ENCODE assay signal across 16 cellular contexts in genomic region chr12:57552692-57553321, GRCh38. TPM values are rescaled to one million over a fixed set of nuclear protein-coding genes. Genes with fewer than 3 reads are reported as not detected.
DNase-seq lines count a peak whose midpoint lies in the region; ATAC-seq and TF ChIP-seq lines count a peak whose summit lies in the region.
"Had no signal": no experiment of that assay in that cellular context is flagged by ENCODE, and none has a peak within 500 bp of the region (broad histone marks: within the 10 kb centered on the region; RNA-seq: fewer than 3 reads in every experiment).

No MANE protein-coding gene starts in this region.

- no peaks in the 10 kb centered on the region for H3K9me2 ChIP-seq in PC-9 (ENCODE audit: insufficient read depth)

- no peaks in the 10 kb centered on the region for H4K20me1 ChIP-seq in PC-9 (ENCODE audit: insufficient read depth)

- H3K27ac ChIP-seq in left lung (no peak overlapping the region), PC-9 (no peak overlapping the region)
- no peak overlapping the region for H3K27ac ChIP-seq in naive thymus-derived CD4-positive, alpha-beta T cell (ENCODE audit: low read depth, low read length)
- H3K27ac ChIP-seq: psoas muscle had no signal

- no peaks in the 10 kb centered on the region for H3K79me2 ChIP-seq in PC-9 (ENCODE audit: low read depth)

- peak overlapping the region; percentile 64 to 96 (median 91) for H3K27ac Mint-ChIP-seq in brain
- H3K27ac Mint-ChIP-seq in naive thymus-derived CD4-positive, alpha-beta T cell = no peak overlapping the region
- H3K27ac Mint-ChIP-seq: activated T-helper 1 cell treated with anti-CD3 and anti-CD28 coated beads, Interleukin-12 subunit alpha, Interleukin-12 subunit beta, Interleukin-2, Interleukin-4 antibody, amounts not matched to agents 30 ng/mL and 10 ng/mL and 1 ng/mL, durations not matched to agents 14 hours and 24 hours and 36 hours had no signal

- POLR2A ChIA-PET in PC-9 (lab: Charles Lee; ENCODE audit: unreplicated experiment) = no interaction called here
- POLR2A ChIA-PET in naive thymus-derived CD4-positive, alpha-beta T cell (lab: Charles Lee) = interaction anchor here (0.5 to 0.8 kb wide), 2 partner anchors 18 to 225 kb away, joined by 3 to 5 read pairs; no protein-coding TSS in a partner anchor

- no peaks in the 10 kb centered on the region for H3K36me3 ChIP-seq in left lung
- no peaks in the 10 kb centered on the region for H3K36me3 ChIP-seq in PC-9 (ENCODE audit: low read depth)
- no peaks in the 10 kb centered on the region for H3K36me3 ChIP-seq in naive thymus-derived CD4-positive, alpha-beta T cell (ENCODE audit: control insufficient read depth in 2 of 3, insufficient read depth in 3 of 3, low read length in 3 of 3)

- H3K9me3 Mint-ChIP-seq in brain = no peaks in the 10 kb centered on the region
- no peaks in the 10 kb centered on the region for H3K9me3 Mint-ChIP-seq in naive thymus-derived CD4-positive, alpha-beta T cell
- H3K9me3 Mint-ChIP-seq: activated T-helper 1 cell treated with anti-CD3 and anti-CD28 coated beads, Interleukin-12 subunit alpha, Interleukin-12 subunit beta, Interleukin-2, Interleukin-4 antibody, amounts not matched to agents 30 ng/mL and 10 ng/mL and 1 ng/mL, durations not matched to agents 14 hours and 24 hours and 36 hours had no signal

- no peak overlapping the region for H3K4me3 ChIP-seq in AG10803 (ENCODE audit: low read length)
- H3K4me3 ChIP-seq in left lung = no peak overlapping the region
- no peak overlapping the region for H3K4me3 ChIP-seq in PC-9
- H3K4me3 ChIP-seq in naive thymus-derived CD4-positive, alpha-beta T cell (ENCODE audit: low read length) = no peak overlapping the region
- H3K4me3 ChIP-seq: psoas muscle had no signal

- H3K27me3 Mint-ChIP-seq in brain = peaks cover 22% of the 10 kb centered on the region
- peaks cover 0 to 28% (median 6%) of the 10 kb centered on the region in 5 donors for H3K27me3 Mint-ChIP-seq in naive thymus-derived CD4-positive, alpha-beta T cell

- H3K4me1 Mint-ChIP-seq in brain = peaks cover 73% of the 10 kb centered on the region
- peaks cover 0 to 25% (median 19%) of the 10 kb centered on the region in 7 donors for H3K4me1 Mint-ChIP-seq in naive thymus-derived CD4-positive, alpha-beta T cell

- H3K27me3 ChIP-seq in left lung (peaks cover 9 to 51% of the 10 kb centered on the region in 2 donors), PC-9 (ENCODE audit: insufficient read depth, low read depth) (no peaks in the 10 kb centered on the region)
- H3K27me3 ChIP-seq in naive thymus-derived CD4-positive, alpha-beta T cell (ENCODE audit: control insufficient read depth in 2 of 2, insufficient read depth in 2 of 2, low read length in 2 of 2) = no peaks in the 10 kb centered on the region

- no peak overlapping the region for H2AFZ ChIP-seq in PC-9

- H3K36me3 Mint-ChIP-seq in brain = peaks cover 14% of the 10 kb centered on the region
- H3K36me3 Mint-ChIP-seq in naive thymus-derived CD4-positive, alpha-beta T cell = no peaks in the 10 kb centered on the region

- DNase-seq in AG10803 (ENCODE audit: low read depth) (peak; percentile 46), HCEC 1CT (peak; percentile 12), left lung (no peak), PC-9 (no peak)
- no peak for DNase-seq in naive thymus-derived CD4-positive, alpha-beta T cell
- no peak for DNase-seq in activated CD4-positive, alpha-beta T cell treated with anti-CD3 and anti-CD28 coated beads, Interleukin-2, amount 50 U/mL, for 4 hours
- DNase-seq: activated CD4-positive, alpha-beta T cell treated with anti-CD3 and anti-CD28 coated beads for 48 hours; mammary epithelial cell; NCI-H226; psoas muscle; stimulated activated CD4-positive, alpha-beta T cell treated with anti-CD3 and anti-CD28 coated beads, Interleukin-2, amount 100 ng/mL, for 48 hours; stimulated activated naive CD4-positive, alpha-beta T cell treated with Interleukin-2 at 50 U/mL for 16 hours had no signal

- no peak overlapping the region for H3K4me2 ChIP-seq in PC-9

- peaks cover 4 to 8% of the 10 kb centered on the region in 2 donors for H3K4me1 ChIP-seq in left lung
- no peaks in the 10 kb centered on the region for H3K4me1 ChIP-seq in PC-9 (replicated peaks; ENCODE audit: insufficient read depth)
- peaks cover 0 to 3% of the 10 kb centered on the region in 2 donors for H3K4me1 ChIP-seq in naive thymus-derived CD4-positive, alpha-beta T cell (ENCODE audit: control insufficient read depth in 2 of 2, insufficient read depth in 2 of 2, low read length in 2 of 2)

- CTCF ChIA-PET in PC-9 (lab: Charles Lee) = no interaction called here
- CTCF ChIA-PET in naive thymus-derived CD4-positive, alpha-beta T cell (lab: Charles Lee) = no interaction called here

- H3K9me3 ChIP-seq in left lung = no peaks in the 10 kb centered on the region
- no peaks in the 10 kb centered on the region for H3K9me3 ChIP-seq in PC-9 (ENCODE audit: insufficient read depth, low read depth)
- no peaks in the 10 kb centered on the region for H3K9me3 ChIP-seq in naive thymus-derived CD4-positive, alpha-beta T cell (ENCODE audit: control insufficient read depth in 2 of 3, low read length in 3 of 3)
- H3K9me3 ChIP-seq: psoas muscle had no signal

- ATAC-seq in left lung (peak; percentile 20), HG03097 (IDR thresholded peaks at IDR 0.05; ENCODE audit: low FRiP score, unreplicated experiment) (no peak)
- ATAC-seq in naive thymus-derived CD4-positive, alpha-beta T cell = no peak
- ATAC-seq: Panc1, psoas muscle had no signal

- TF ChIP-seq CTCF in AG10803 (conservative IDR thresholded peaks at IDR 0.05; ENCODE audit: low read length) = no peak
- TF ChIP-seq CTCF in brain (conservative IDR thresholded peaks at IDR 0.05) = no peak
- TF ChIP-seq CTCF in left lung (IDR thresholded peaks at IDR 0.05) = no peak
- TF ChIP-seq CTCF in PC-9 (conservative IDR thresholded peaks at IDR 0.05) = no peak

- intact Hi-C loops in left lung (cut with DNase I) (no loop called here), PC-9 (cut with micrococcal nuclease; ENCODE audit: unreplicated experiment) (no loop called here)
- intact Hi-C loops in naive thymus-derived CD4-positive, alpha-beta T cell (cut with micrococcal nuclease) = no loop called here

- BruUV-seq in PC-9 (replicated peaks; lab: Mats Ljungman, UMichigan) = no TSS peak

- H3K4me3 Mint-ChIP-seq in brain = peak overlapping the region; percentile 89 to 95 (median 93)
- peak overlapping the region in 1 of 10 donors; percentile 45 for H3K4me3 Mint-ChIP-seq in naive thymus-derived CD4-positive, alpha-beta T cell
- H3K4me3 Mint-ChIP-seq: activated T-helper 1 cell treated with anti-CD3 and anti-CD28 coated beads, Interleukin-12 subunit alpha, Interleukin-12 subunit beta, Interleukin-2, Interleukin-4 antibody, amounts not matched to agents 30 ng/mL and 10 ng/mL and 1 ng/mL, durations not matched to agents 14 hours and 24 hours and 36 hours had no signal

- H3F3A ChIP-seq in PC-9 (ENCODE audit: insufficient read depth, low read depth) = 0 out of 2 replicates have a peak, but pooled peaks cover under 1% of the 10 kb centered on the region

RNA-seq across cellular contexts. Expression of gene KIF5A, which starts 3.0 kb away (rescaled TPM):
- 127 TPM for polyA plus RNA-seq in brain (ENCODE audit: insufficient read depth, low read depth, low replicate concordance)
- total RNA-seq in left lung = under 1 TPM; 0.38 to 0.50 TPM
- total RNA-seq in PC-9 (2021) = 0.07 TPM in 1 of 2 replicates, not detected in the other
- 1 to 10 TPM in 4 of 5 experiments, under 1 TPM in 1; 0.95 to 1.7 (median 1.0) TPM for total RNA-seq in naive thymus-derived CD4-positive, alpha-beta T cell
- polyA plus RNA-seq in naive thymus-derived CD4-positive, alpha-beta T cell = under 1 TPM; 0.06 to 0.09 TPM

RNA-seq across cellular contexts. Expression of gene DCTN2, which starts 5.8 kb away (rescaled TPM):
- polyA plus RNA-seq in brain (ENCODE audit: insufficient read depth, low read depth, low replicate concordance) = 370 TPM
- total RNA-seq in left lung = 100 to 1,000 TPM; 104 to 111 TPM
- total RNA-seq in PC-9 (2021) = 93.4 and 105 TPM in 2 replicates
- 10 to 100 TPM; 52.1 to 78.8 (median 63.0) TPM for total RNA-seq in naive thymus-derived CD4-positive, alpha-beta T cell
- polyA plus RNA-seq in naive thymus-derived CD4-positive, alpha-beta T cell = 10 to 100 TPM; 53.9 to 78.8 TPM

RNA-seq across cellular contexts. Expression of gene MBD6, which starts 30.2 kb away (rescaled TPM):
- polyA plus RNA-seq in brain (ENCODE audit: insufficient read depth, low read depth, low replicate concordance) = 45.2 TPM
- total RNA-seq in left lung (100 to 1,000 TPM in 1 of 2 donors, 10 to 100 TPM in 1; 69.1 to 111 TPM), PC-9 (2021) (47.3 and 78.4 TPM in 2 replicates)
- 100 to 1,000 TPM in 4 of 5 experiments, 10 to 100 TPM in 1; 85.2 to 127 (median 120) TPM for total RNA-seq in naive thymus-derived CD4-positive, alpha-beta T cell
- polyA plus RNA-seq in naive thymus-derived CD4-positive, alpha-beta T cell = 1 to 10 TPM in 1 of 2 donors, under 1 TPM in 1; 0.50 to 1.0 TPM

RNA-seq across cellular contexts. Expression of gene DDIT3, which starts 32.5 kb away (rescaled TPM):
- 24.9 TPM for polyA plus RNA-seq in brain (ENCODE audit: insufficient read depth, low read depth, low replicate concordance)
- 10 to 100 TPM; 18.3 to 27.2 TPM for total RNA-seq in left lung
- 15.6 and 17.3 TPM in 2 replicates for total RNA-seq in PC-9 (2021)
- total RNA-seq in naive thymus-derived CD4-positive, alpha-beta T cell = 100 to 1,000 TPM in 1 of 5 experiments, 10 to 100 TPM in 4; 19.6 to 124 (median 51.6) TPM
- polyA plus RNA-seq in naive thymus-derived CD4-positive, alpha-beta T cell = 10 to 100 TPM; 15.9 to 23.1 TPM

RNA-seq across cellular contexts. Expression of gene PIP4K2C, which starts 38.2 kb away (rescaled TPM):
- polyA plus RNA-seq in brain (ENCODE audit: insufficient read depth, low read depth, low replicate concordance) = 43.7 TPM
- 10 to 100 TPM; 43.4 to 44.1 TPM for total RNA-seq in left lung
- total RNA-seq in PC-9 (2021) = 47.7 and 48.7 TPM in 2 replicates
- 10 to 100 TPM; 20.1 to 29.7 (median 21.9) TPM for total RNA-seq in naive thymus-derived CD4-positive, alpha-beta T cell
- 10 to 100 TPM; 18.5 to 29.7 TPM for polyA plus RNA-seq in naive thymus-derived CD4-positive, alpha-beta T cell

Comparison
In these comparisons a context has a peak if more than half of its experiments do, and no peak if none do; other contexts are left out.
1. DNase-seq: peak in AG10803 (single experiment) and HCEC 1CT (single experiment); none in left lung (0 of 2), PC-9 (0 of 2), naive thymus-derived CD4-positive, alpha-beta T cell (0 of 9) and activated CD4-positive, alpha-beta T cell treated with anti-CD3 and anti-CD28 coated beads, Interleukin-2, amount 50 U/mL, for 4 hours (0 of 2).
2. H3K27ac Mint-ChIP-seq: peak in brain (5 of 5); none in naive thymus-derived CD4-positive, alpha-beta T cell (0 of 9).